ENCODE assay signal across 8 cellular contexts in genomic region chr4:108036252-108036651, GRCh38. TPM values are rescaled to one million over a fixed set of nuclear protein-coding genes. Genes with fewer than 3 reads are reported as not detected.
DNase-seq lines count a peak whose midpoint lies in the region; ATAC-seq and TF ChIP-seq lines count a peak whose summit lies in the region.

No MANE protein-coding gene starts in this region.

- H3K27me3 Mint-ChIP-seq in activated T-cell treated with anti-CD3 and anti-CD28 coated beads, Interleukin-2, amount 50 U/mL, for 72 hours (ENCODE audit: low read depth): no peaks in the 10 kb centered on the region

- no peak for TF ChIP-seq CTCF in WERI-Rb-1 (IDR thresholded peaks at IDR 0.05; ENCODE audit: low read depth, low read length)

- H3K9me3 ChIP-seq in WERI-Rb-1 (ENCODE audit: severe bottlenecking): no peaks in the 10 kb centered on the region

- peak overlapping the region; percentile 91 for H3K27ac Mint-ChIP-seq in activated T-cell treated with anti-CD3 and anti-CD28 coated beads, Interleukin-2, amount 50 U/mL, for 72 hours
- peak overlapping the region; percentile 45 for H3K27ac Mint-ChIP-seq in stimulated activated effector memory CD8-positive, alpha-beta T cell treated with anti-CD3 and anti-CD28 coated beads, Interleukin-12 subunit alpha, Interleukin-12 subunit beta, amount 100 ng/mL, for 72 hours

- peak overlapping the region; percentile 68 to 78 for H3K4me3 Mint-ChIP-seq in activated T-cell treated with anti-CD3 and anti-CD28 coated beads, Interleukin-2, amount 50 U/mL, for 72 hours
- H3K4me3 Mint-ChIP-seq in stimulated activated effector memory CD8-positive, alpha-beta T cell treated with anti-CD3 and anti-CD28 coated beads, Interleukin-12 subunit alpha, Interleukin-12 subunit beta, amount 100 ng/mL, for 72 hours: no peak overlapping the region

- H3K36me3 Mint-ChIP-seq in activated T-cell treated with anti-CD3 and anti-CD28 coated beads, Interleukin-2, amount 50 U/mL, for 72 hours (ENCODE audit: insufficient read depth in 2 of 2): peaks cover 8 to 15% of the 10 kb centered on the region in 2 donors
- H3K36me3 Mint-ChIP-seq in stimulated activated effector memory CD8-positive, alpha-beta T cell treated with anti-CD3 and anti-CD28 coated beads, Interleukin-12 subunit alpha, Interleukin-12 subunit beta, amount 100 ng/mL, for 72 hours: peaks cover 24% of the 10 kb centered on the region

- peak; percentile 88 for ATAC-seq in HG03571 (IDR thresholded peaks at IDR 0.05; ENCODE audit: unreplicated experiment)
- ATAC-seq in activated T-cell treated with anti-CD3 and anti-CD28 coated beads, Interleukin-2, amount 50 U/mL, for 72 hours (replicated peaks in 1 of 2): peak; percentile 74 to 83
- ATAC-seq in stimulated activated effector memory CD8-positive, alpha-beta T cell treated with anti-CD3 and anti-CD28 coated beads, Interleukin-12 subunit alpha, Interleukin-12 subunit beta, amount 100 ng/mL, for 72 hours: no peak

- peaks cover 0 to under 1% of the 10 kb centered on the region in 2 donors for H3K9me3 Mint-ChIP-seq in activated T-cell treated with anti-CD3 and anti-CD28 coated beads, Interleukin-2, amount 50 U/mL, for 72 hours
- no peaks in the 10 kb centered on the region for H3K9me3 Mint-ChIP-seq in stimulated activated effector memory CD8-positive, alpha-beta T cell treated with anti-CD3 and anti-CD28 coated beads, Interleukin-12 subunit alpha, Interleukin-12 subunit beta, amount 100 ng/mL, for 72 hours

- H3K4me1 Mint-ChIP-seq in activated T-cell treated with anti-CD3 and anti-CD28 coated beads, Interleukin-2, amount 50 U/mL, for 72 hours (ENCODE audit: low read depth): peaks cover 74% of the 10 kb centered on the region
- H3K4me1 Mint-ChIP-seq in stimulated activated effector memory CD8-positive, alpha-beta T cell treated with anti-CD3 and anti-CD28 coated beads, Interleukin-12 subunit alpha, Interleukin-12 subunit beta, amount 100 ng/mL, for 72 hours: peaks cover 5% of the 10 kb centered on the region

- H3K27me3 ChIP-seq in WERI-Rb-1 (ENCODE audit: insufficient read depth, low read depth, severe bottlenecking): no peaks in the 10 kb centered on the region

- H3K4me3 ChIP-seq in WERI-Rb-1 (ENCODE audit: low read depth, low read length): no peak overlapping the region

- peaks cover 49% of the 10 kb centered on the region for H3K36me3 ChIP-seq in WERI-Rb-1

- H3K27ac ChIP-seq in WERI-Rb-1: no peak overlapping the region

- DNase-seq in activated gamma-delta T cell treated with Interleukin-2 at 50 U/mL for 16 hours (peak; percentile 58), activated gamma-delta T cell (lab: John Stamatoyannopoulos, UW) (no peak), NCI-H226 (no peak), WERI-Rb-1 (no peak)
- peak; percentile 76 to 87 for DNase-seq in activated T-cell treated with anti-CD3 and anti-CD28 coated beads, Interleukin-2, amount 50 U/mL, for 72 hours
- no peak for DNase-seq in stimulated activated effector memory CD8-positive, alpha-beta T cell treated with anti-CD3 and anti-CD28 coated beads, Interleukin-12 subunit alpha, Interleukin-12 subunit beta, amount 100 ng/mL, for 72 hours (ENCODE audit: low spot score in 2 of 2)
- no peak for DNase-seq in NK-92 treated with Interleukin-12 subunit alpha and Interleukin-12 subunit beta, amount 100 ng/mL, for 24 hours (lab: John Stamatoyannopoulos, UW)

RNA-seq across cellular contexts. Expression of gene HADH, which starts 46.6 kb away (rescaled TPM):
- 10 to 100 TPM; 35.7 to 45.7 TPM for total RNA-seq in activated T-cell treated with anti-CD3 and anti-CD28 coated beads, Interleukin-2, amount 50 U/mL, for 72 hours

Comparison
In these comparisons a context has a peak if more than half of its experiments do, and no peak if none do; other contexts are left out.
1. DNase-seq: peak in activated gamma-delta T cell treated with Interleukin-2 at 50 U/mL for 16 hours (single experiment) and activated T-cell treated with anti-CD3 and anti-CD28 coated beads, Interleukin-2, amount 50 U/mL, for 72 hours (2 of 2); none in activated gamma-delta T cell (single experiment), stimulated activated effector memory CD8-positive, alpha-beta T cell treated with anti-CD3 and anti-CD28 coated beads, Interleukin-12 subunit alpha, Interleukin-12 subunit beta, amount 100 ng/mL, for 72 hours (0 of 2), NCI-H226 (single experiment), WERI-Rb-1 (single experiment) and NK-92 treated with Interleukin-12 subunit alpha and Interleukin-12 subunit beta, amount 100 ng/mL, for 24 hours (single experiment).